In the genomic region with DNA sequence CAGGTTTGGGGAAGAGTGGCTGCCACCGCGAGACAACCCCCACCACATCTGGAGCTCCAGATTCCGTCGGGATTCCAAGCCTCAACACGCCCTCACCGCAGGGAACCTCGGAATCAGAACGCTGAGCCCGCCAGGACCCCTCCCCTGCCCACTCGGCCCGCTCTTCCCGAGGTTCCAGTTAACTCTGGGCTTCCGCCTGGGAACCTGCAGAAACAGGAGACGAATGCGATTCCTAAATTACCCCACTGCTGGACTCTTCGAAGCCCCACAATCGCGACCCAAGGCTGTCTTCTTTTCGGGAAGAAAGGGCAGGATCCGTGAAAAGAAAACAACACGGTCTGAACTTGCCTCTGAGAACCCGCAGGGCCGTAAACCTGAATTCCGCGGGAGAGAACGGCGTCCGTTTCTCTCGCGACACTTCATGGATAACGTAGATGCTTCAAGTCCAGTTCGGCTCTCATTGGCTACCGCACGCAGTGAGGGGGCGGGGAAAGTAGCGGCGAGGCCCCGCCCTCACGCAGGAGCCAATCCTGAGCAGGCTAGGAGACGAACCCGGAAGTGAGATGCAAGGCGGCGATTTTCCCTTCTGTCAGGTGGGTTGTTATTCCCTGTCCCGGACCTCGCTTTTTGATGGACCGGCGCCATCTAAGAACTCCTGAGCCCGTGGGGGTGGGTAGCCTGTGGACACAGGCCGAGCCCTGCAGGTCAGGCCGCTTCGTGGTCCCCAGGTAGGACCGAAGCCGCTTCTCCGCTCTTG, we compare ENCODE assay signal across 8 cellular contexts. TPM values are rescaled to one million over a fixed set of nuclear protein-coding genes. Genes with fewer than 3 reads are reported as not detected.
DNase-seq lines count a peak whose midpoint lies in the region; ATAC-seq and TF ChIP-seq lines count a peak whose summit lies in the region.

A gene with protein sequence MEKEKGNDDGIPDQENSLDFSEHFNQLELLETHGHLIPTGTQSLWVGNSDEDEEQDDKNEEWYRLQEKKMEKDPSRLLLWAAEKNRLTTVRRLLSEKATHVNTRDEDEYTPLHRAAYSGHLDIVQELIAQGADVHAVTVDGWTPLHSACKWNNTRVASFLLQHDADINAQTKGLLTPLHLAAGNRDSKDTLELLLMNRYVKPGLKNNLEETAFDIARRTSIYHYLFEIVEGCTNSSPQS (plus strand): TSS at position 542 of the 757 bp plus-strand sequence. CDS start 2,710 bp downstream, outside the sequence.
Gene MRE11 (minus strand): TSS at position 402 of the 757 bp plus-strand sequence. CDS start 1,043 bp downstream, outside the sequence.

- H3K9me3 Mint-ChIP-seq in WTC11 (no peaks in the 10 kb centered on the region), immature natural killer cell (no peaks in the 10 kb centered on the region)

- CTCF ChIA-PET in AG04449 (lab: Yijun Ruan, JAX) (interaction anchor here (1.0 to 2.4 kb wide), 6 partner anchors 10 to 598 kb away, joined by 3 to 12 read pairs (median 4); no protein-coding TSS in a partner anchor), WTC11 (lab: Charles Lee) (interaction anchor here (0.6 to 2.2 kb wide), 4 partner anchors 12 to 598 kb away, joined by 3 to 14 read pairs (median 6); no protein-coding TSS in a partner anchor)

- POLR2A ChIA-PET in AG04449 (lab: Yijun Ruan, JAX) (no interaction called here), WTC11 (lab: Charles Lee) (interaction anchor here (0.6 to 1.2 kb wide), 4 partner anchors 51 to 598 kb away, joined by 3 read pairs; partner anchors contain the start of gene PANX1)

- TF ChIP-seq CTCF in AG04449 (IDR thresholded peaks at IDR 0.05; ENCODE audit: insufficient read depth, low read length, missing control alignments) (no peak), WTC11 (IDR thresholded peaks at IDR 0.05) (no peak)

- peak within 1 kb of the TSS; percentile 77 for H3K27ac ChIP-seq in caudate nucleus (ENCODE audit: low read depth, low read length)

- ATAC-seq in GM18909 (IDR thresholded peaks at IDR 0.05; ENCODE audit: poor library complexity, unreplicated experiment) (peak; percentile 100), HG03175 (IDR thresholded peaks at IDR 0.05; ENCODE audit: unreplicated experiment) (peak; percentile 100), WTC11 (peak; percentile 98)

- H3K27me3 Mint-ChIP-seq in WTC11 (ENCODE audit: low read depth) (no peaks in the 10 kb centered on the region), immature natural killer cell (ENCODE audit: low read depth in 3 of 3) (peaks cover 0 to 9% (median 8%) of the 10 kb centered on the region in 3 donors)

- H3K4me3 ChIP-seq in AG04449 (ENCODE audit: low read depth, low read length) = peak within 1 kb of the TSS; percentile 88

- peak within 1 kb of the TSS; percentile 99 for H3K27ac Mint-ChIP-seq in WTC11
- H3K27ac Mint-ChIP-seq in immature natural killer cell = peak within 1 kb of the TSS; percentile 93 to 98 (median 96)

- H3K36me3 Mint-ChIP-seq in WTC11 (peaks cover 25% of the 10 kb centered on the region), immature natural killer cell (peaks cover 14 to 31% (median 22%) of the 10 kb centered on the region in 3 donors)

- peaks cover 11% of the 10 kb centered on the region for H3K4me1 Mint-ChIP-seq in WTC11
- H3K4me1 Mint-ChIP-seq in immature natural killer cell = peaks cover 32 to 47% of the 10 kb centered on the region in 2 donors

- DNase-seq in AG04449 (ENCODE audit: low read depth, low spot score) (peak; percentile 81), NCI-H226 (peak; percentile 97), WTC11 (ENCODE audit: low spot score) (peak; percentile 98), caudate nucleus (lab: John Stamatoyannopoulos, UW) (peak; percentile 32 to 99 (median 94)), immature natural killer cell (peak; percentile 96 to 97 (median 97)), smooth muscle cell of the brain vasculature (ENCODE audit: low read depth, low spot score) (peak; percentile 93)

- H3K4me3 Mint-ChIP-seq in WTC11 = peak within 1 kb of the TSS; percentile 95
- peak within 1 kb of the TSS; percentile 95 to 98 (median 97) for H3K4me3 Mint-ChIP-seq in immature natural killer cell

TF ChIP-seq in WTC11, 78 proteins besides CTCF, POLR2A, EP300 and RAD21:
- no peak for TF ChIP-seq ETV6 (CRISPR knock-in tag; IDR thresholded peaks at IDR 0.05)
- TF ChIP-seq KAT7 (CRISPR knock-in tag; IDR thresholded peaks at IDR 0.05; ENCODE audit: borderline replicate concordance) = 0 out of 2 replicates have a peak, but pooled peaks have one; percentile 32
- 0 out of 2 replicates have a peak, but pooled peaks have one; percentile 34 for TF ChIP-seq MAX (CRISPR knock-in tag; IDR thresholded peaks at IDR 0.05)
- 0 out of 2 replicates have a peak, but pooled peaks have one; percentile 25 for TF ChIP-seq GABPB1 (CRISPR knock-in tag; IDR thresholded peaks at IDR 0.05)
- TF ChIP-seq JAZF1 (CRISPR knock-in tag; IDR thresholded peaks at IDR 0.05) = no peak
- TF ChIP-seq FOXJ3 (CRISPR knock-in tag; IDR thresholded peaks at IDR 0.05; ENCODE audit: borderline replicate concordance) = no peak
- no peak for TF ChIP-seq TP53 (CRISPR knock-in tag; IDR thresholded peaks at IDR 0.05)
- peak; percentile 90 for TF ChIP-seq SP1 (CRISPR knock-in tag; conservative IDR thresholded peaks at IDR 0.05)
- TF ChIP-seq, protein P1, sequence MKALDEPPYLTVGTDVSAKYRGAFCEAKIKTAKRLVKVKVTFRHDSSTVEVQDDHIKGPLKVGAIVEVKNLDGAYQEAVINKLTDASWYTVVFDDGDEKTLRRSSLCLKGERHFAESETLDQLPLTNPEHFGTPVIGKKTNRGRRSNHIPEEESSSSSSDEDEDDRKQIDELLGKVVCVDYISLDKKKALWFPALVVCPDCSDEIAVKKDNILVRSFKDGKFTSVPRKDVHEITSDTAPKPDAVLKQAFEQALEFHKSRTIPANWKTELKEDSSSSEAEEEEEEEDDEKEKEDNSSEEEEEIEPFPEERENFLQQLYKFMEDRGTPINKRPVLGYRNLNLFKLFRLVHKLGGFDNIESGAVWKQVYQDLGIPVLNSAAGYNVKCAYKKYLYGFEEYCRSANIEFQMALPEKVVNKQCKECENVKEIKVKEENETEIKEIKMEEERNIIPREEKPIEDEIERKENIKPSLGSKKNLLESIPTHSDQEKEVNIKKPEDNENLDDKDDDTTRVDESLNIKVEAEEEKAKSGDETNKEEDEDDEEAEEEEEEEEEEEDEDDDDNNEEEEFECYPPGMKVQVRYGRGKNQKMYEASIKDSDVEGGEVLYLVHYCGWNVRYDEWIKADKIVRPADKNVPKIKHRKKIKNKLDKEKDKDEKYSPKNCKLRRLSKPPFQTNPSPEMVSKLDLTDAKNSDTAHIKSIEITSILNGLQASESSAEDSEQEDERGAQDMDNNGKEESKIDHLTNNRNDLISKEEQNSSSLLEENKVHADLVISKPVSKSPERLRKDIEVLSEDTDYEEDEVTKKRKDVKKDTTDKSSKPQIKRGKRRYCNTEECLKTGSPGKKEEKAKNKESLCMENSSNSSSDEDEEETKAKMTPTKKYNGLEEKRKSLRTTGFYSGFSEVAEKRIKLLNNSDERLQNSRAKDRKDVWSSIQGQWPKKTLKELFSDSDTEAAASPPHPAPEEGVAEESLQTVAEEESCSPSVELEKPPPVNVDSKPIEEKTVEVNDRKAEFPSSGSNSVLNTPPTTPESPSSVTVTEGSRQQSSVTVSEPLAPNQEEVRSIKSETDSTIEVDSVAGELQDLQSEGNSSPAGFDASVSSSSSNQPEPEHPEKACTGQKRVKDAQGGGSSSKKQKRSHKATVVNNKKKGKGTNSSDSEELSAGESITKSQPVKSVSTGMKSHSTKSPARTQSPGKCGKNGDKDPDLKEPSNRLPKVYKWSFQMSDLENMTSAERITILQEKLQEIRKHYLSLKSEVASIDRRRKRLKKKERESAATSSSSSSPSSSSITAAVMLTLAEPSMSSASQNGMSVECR (CRISPR knock-in tag; IDR thresholded peaks at IDR 0.05; ENCODE audit: borderline replicate concordance) = peak; percentile 66; the same call in 1 of the 2 replicates
- peak; percentile 59 for TF ChIP-seq FOXK1 (CRISPR knock-in tag; IDR thresholded peaks at IDR 0.05)
- TF ChIP-seq ATF6 (CRISPR knock-in tag; IDR thresholded peaks at IDR 0.05) = no peak
- peak; percentile 75 for TF ChIP-seq NFYB (CRISPR knock-in tag; conservative IDR thresholded peaks at IDR 0.05; ENCODE audit: low read depth)
- 0 out of 2 replicates have a peak, but pooled peaks have one; percentile 16 for TF ChIP-seq TEAD1 (CRISPR knock-in tag; IDR thresholded peaks at IDR 0.05)
TF ChIP-seq in WTC11: peak in this region for 8.

RNA-seq across cellular contexts. Expression of the first gene that starts in this region (rescaled TPM):
- total RNA-seq in WTC11 (2021) = 9.5 to 9.9 TPM (median 9.6 TPM) in 3 replicates
- polyA plus RNA-seq in immature natural killer cell = 10 to 100 TPM; 19.4 to 26.4 (median 19.9) TPM

RNA-seq across cellular contexts. Expression of gene MRE11, which starts in this region (rescaled TPM):
- total RNA-seq in WTC11 (2021) = 34.3 to 38.2 TPM (median 37.8 TPM) in 3 replicates
- 10 to 100 TPM in 1 of 3 donors, 1 to 10 TPM in 2; 9.1 to 20.1 (median 9.6) TPM for polyA plus RNA-seq in immature natural killer cell

Comparison
In these comparisons a context has a peak if more than half of its experiments do, and no peak if none do; other contexts are left out.
1. Peak in every context shown above with its lines: DNase-seq, ATAC-seq, H3K4me3 ChIP-seq and H3K27ac ChIP-seq.